18 cellular contexts compared by ENCODE assay signal in the genomic region with DNA sequence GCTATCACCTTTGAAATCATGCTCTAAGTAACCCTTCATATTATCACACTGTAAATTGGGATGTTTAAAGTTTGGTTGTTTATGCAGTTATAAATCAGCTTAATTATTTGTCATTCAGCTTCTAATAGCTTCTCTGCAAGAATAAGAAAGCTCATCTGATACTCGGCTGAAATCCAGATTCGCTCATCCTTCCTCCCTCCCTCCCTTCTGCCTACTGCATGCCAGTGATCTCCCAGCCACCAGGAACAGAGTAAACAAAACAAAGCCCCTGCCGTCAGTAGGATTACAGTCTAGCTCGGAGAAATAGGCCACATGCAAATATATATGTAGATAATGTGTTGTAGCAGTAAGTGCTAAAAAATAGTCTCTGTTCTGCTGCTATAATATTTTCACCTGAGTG.
"Had no signal": no experiment of that assay in that cellular context is flagged by ENCODE, and none has a peak within 500 bp of the region (broad histone marks: within the 10 kb centered on the region; RNA-seq: fewer than 3 reads in every experiment).

No MANE protein-coding gene starts in this region.

- H3K36me3 ChIP-seq: gastroesophageal sphincter, neural progenitor cell, sigmoid colon, stomach, thyroid gland had no signal

- H3K4me1 ChIP-seq: neural progenitor cell, parathyroid adenoma, stomach, thyroid gland had no signal

- DNase-seq: central memory CD4-positive, alpha-beta T cell; cortex of kidney; effector CD4-positive, alpha-beta T cell; foreskin fibroblast; mesenchymal stem cell; midbrain; naive thymus-derived CD4-positive, alpha-beta T cell; sigmoid colon; stimulated activated CD4-positive, alpha-beta T cell treated with anti-CD3 and anti-CD28 coated beads, Interleukin-2, amount 100 ng/mL, for 24 hours; stimulated activated CD4-positive, alpha-beta T cell treated with anti-CD3 and anti-CD28 coated beads, Interleukin-4, amount 100 ng/mL, for 24 hours; stimulated activated naive CD4-positive, alpha-beta T cell treated with Interleukin-2 at 50 U/mL for 16 hours; stomach; thyroid gland; trophoblast cell had no signal

- H3K4me3 ChIP-seq: gastroesophageal sphincter, neural progenitor cell, sigmoid colon, stomach, thyroid gland had no signal

- H3K27me3 ChIP-seq: gastroesophageal sphincter, neural progenitor cell, sigmoid colon, stomach, thyroid gland had no signal

- H3K27ac ChIP-seq: neural progenitor cell, parathyroid adenoma, stomach, thyroid gland had no signal

- H3K9me3 ChIP-seq: gastroesophageal sphincter, sigmoid colon, thyroid gland had no signal

- ATAC-seq: gastroesophageal sphincter; naive thymus-derived CD4-positive, alpha-beta T cell; stimulated activated effector memory CD8-positive, alpha-beta T cell treated with anti-CD3 and anti-CD28 coated beads, Interleukin-12 subunit alpha, Interleukin-12 subunit beta, amount 100 ng/mL, for 72 hours had no signal
